In the genomic region with DNA sequence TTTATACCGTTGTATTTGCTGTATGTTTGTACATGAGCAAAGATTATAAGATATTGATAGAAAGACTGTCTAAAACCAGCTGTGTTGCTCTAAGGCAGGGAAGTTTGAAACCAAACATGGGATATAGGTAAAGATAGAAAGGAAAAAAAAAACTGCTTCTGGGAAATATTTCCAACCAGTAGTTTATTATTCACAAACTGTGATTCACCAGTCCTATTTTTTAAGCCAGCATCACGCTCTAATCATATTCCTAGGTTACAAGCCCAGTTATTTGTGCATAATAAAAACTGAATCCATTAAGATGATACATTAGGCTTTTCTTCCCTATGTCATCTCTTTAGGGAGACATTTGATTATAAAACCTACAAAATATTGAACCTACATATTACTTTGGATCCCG, we compare ENCODE assay signal across 25 cellular contexts. TPM values are rescaled to one million over a fixed set of nuclear protein-coding genes. Genes with fewer than 3 reads are reported as not detected.
A peak's percentile ranks its signal among the peaks of the same experiment; 100 is the strongest.
DNase-seq lines count a peak whose midpoint lies in the region; ATAC-seq, FAIRE-seq and TF ChIP-seq lines count a peak whose summit lies in the region.
"Had no signal": no experiment of that assay in that cellular context is flagged by ENCODE, and none has a peak within 500 bp of the region (broad histone marks: within the 10 kb centered on the region; RNA-seq: fewer than 3 reads in every experiment).

No MANE protein-coding gene starts in this region.

- no peaks in the 10 kb centered on the region for H3K27me3 ChIP-seq in CD8-positive, alpha-beta T cell (ENCODE audit: insufficient read depth, low read length)
- H3K27me3 ChIP-seq in keratinocyte (ENCODE audit: control insufficient read depth, extremely low read depth, insufficient read depth, low read length) (no peaks in the 10 kb centered on the region), ascending aorta (no peaks in the 10 kb centered on the region)
- H3K27me3 ChIP-seq: breast epithelium, SJSA1, spleen, tibial artery had no signal

- TF ChIP-seq CTCF in CD8-positive, alpha-beta T cell (IDR thresholded peaks at IDR 0.05), result no peak
- TF ChIP-seq CTCF in keratinocyte (optimal IDR thresholded peaks at IDR 0.05 in 1 of 3, IDR thresholded peaks at IDR 0.05 in 1 of 3, conservative IDR thresholded peaks at IDR 0.05 in 1 of 3; ENCODE audit: extremely low read depth in 1 of 3, insufficient read depth in 2 of 3, low read length in 3 of 3) (no peak), ascending aorta (IDR thresholded peaks at IDR 0.05) (no peak), coronary artery (IDR thresholded peaks at IDR 0.05) (no peak)

- peaks cover 62% of the 10 kb centered on the region for H3K79me2 ChIP-seq in keratinocyte (ENCODE audit: control insufficient read depth, insufficient read depth, low read length)

- CTCF ChIA-PET in CD8-positive, alpha-beta T cell (lab: Charles Lee), result interaction anchor here (1.0 to 18.2 kb wide), 3 partner anchors 8 to 134 kb away, joined by 3 to 455 read pairs (median 6); no protein-coding TSS in a partner anchor

- H3K27ac Mint-ChIP-seq in T-helper 1 cell treated with Interleukin-12 subunit alpha and Interleukin-12 subunit beta and Interleukin-4 antibody, amounts not matched to agents 30 μg/mL and 1 μg/mL, for 36 hours, result no peak overlapping the region
- H3K27ac Mint-ChIP-seq in CD8-positive, alpha-beta T cell, result peak overlapping the region; percentile 18
- H3K27ac Mint-ChIP-seq in activated T-helper 1 cell treated with anti-CD3 and anti-CD28 coated beads, Interleukin-12 subunit alpha, Interleukin-12 subunit beta, Interleukin-2, Interleukin-4 antibody, amounts not matched to agents 30 ng/mL and 10 ng/mL and 1 ng/mL, durations not matched to agents 14 hours and 24 hours and 36 hours, result no peak overlapping the region
- H3K27ac Mint-ChIP-seq: B cell; stimulated activated naive CD8-positive, alpha-beta T cell treated with anti-CD3 and anti-CD28 coated beads, Interleukin-15, amount 100 ng/mL, for 72 hours had no signal

- no peak for FAIRE-seq in keratinocyte (lab: Jason Lieb, UNC)
- FAIRE-seq: RCC 7860 had no signal

- H3K27me3 Mint-ChIP-seq in T-helper 1 cell treated with Interleukin-12 subunit alpha and Interleukin-12 subunit beta and Interleukin-4 antibody, amounts not matched to agents 30 μg/mL and 1 μg/mL, for 36 hours (ENCODE audit: low read depth), result no peaks in the 10 kb centered on the region
- no peaks in the 10 kb centered on the region for H3K27me3 Mint-ChIP-seq in CD8-positive, alpha-beta T cell (ENCODE audit: low read depth)
- no peaks in the 10 kb centered on the region for H3K27me3 Mint-ChIP-seq in activated T-helper 1 cell treated with anti-CD3 and anti-CD28 coated beads, Interleukin-12 subunit alpha, Interleukin-12 subunit beta, Interleukin-2, Interleukin-4 antibody, amounts not matched to agents 30 ng/mL and 10 ng/mL and 1 ng/mL, durations not matched to agents 14 hours and 24 hours and 36 hours (ENCODE audit: insufficient read depth)
- H3K27me3 Mint-ChIP-seq: B cell; stimulated activated naive CD8-positive, alpha-beta T cell treated with anti-CD3 and anti-CD28 coated beads, Interleukin-15, amount 100 ng/mL, for 72 hours had no signal

- H3K9me1 ChIP-seq in keratinocyte (ENCODE audit: control insufficient read depth, extremely low read depth, insufficient read depth, low read length), result no peaks in the 10 kb centered on the region

- no peaks in the 10 kb centered on the region for H4K20me1 ChIP-seq in keratinocyte (ENCODE audit: control insufficient read depth, extremely low read depth, insufficient read depth, low read length)

- peaks cover 63% of the 10 kb centered on the region for H3K4me1 Mint-ChIP-seq in T-helper 1 cell treated with Interleukin-12 subunit alpha and Interleukin-12 subunit beta and Interleukin-4 antibody, amounts not matched to agents 30 μg/mL and 1 μg/mL, for 36 hours (ENCODE audit: low read depth)
- peaks cover 64% of the 10 kb centered on the region for H3K4me1 Mint-ChIP-seq in CD8-positive, alpha-beta T cell (ENCODE audit: low read depth)
- peaks cover 79% of the 10 kb centered on the region for H3K4me1 Mint-ChIP-seq in activated T-helper 1 cell treated with anti-CD3 and anti-CD28 coated beads, Interleukin-12 subunit alpha, Interleukin-12 subunit beta, Interleukin-2, Interleukin-4 antibody, amounts not matched to agents 30 ng/mL and 10 ng/mL and 1 ng/mL, durations not matched to agents 14 hours and 24 hours and 36 hours (ENCODE audit: low read depth)

- H3K27ac ChIP-seq in CD8-positive, alpha-beta T cell (ENCODE audit: low read depth, low read length), result no peak overlapping the region
- H3K27ac ChIP-seq in keratinocyte (ENCODE audit: control insufficient read depth, insufficient read depth, low read length) (peak overlapping the region; percentile 63), ascending aorta (no peak overlapping the region), coronary artery (no peak overlapping the region)
- H3K27ac ChIP-seq: 22Rv1, breast epithelium, SJSA1, spleen, tibial artery had no signal

- POLR2A ChIA-PET in CD8-positive, alpha-beta T cell (lab: Charles Lee), result interaction anchor here (0.9 kb wide), 1 partner anchor 20 kb away, joined by 3 read pairs; no protein-coding TSS in a partner anchor

- DNase-seq in T-helper 1 cell (no peak), keratinocyte (ENCODE audit: low read depth, low spot score) (no peak), GDM1 (lab: John Stamatoyannopoulos, UW) (no peak), ascending aorta (ENCODE audit: low spot score in 2 of 2) (no peak), coronary artery (ENCODE audit: low spot score) (no peak)
- no peak for DNase-seq in CD8-positive, alpha-beta T cell
- no peak for DNase-seq in activated T-helper 1 cell treated with anti-CD3 and anti-CD28 coated beads, Interleukin-12 subunit alpha, Interleukin-12 subunit beta, Interleukin-2, Interleukin-4 antibody, amounts not matched to agents 30 ng/mL and 10 ng/mL and 1 ng/mL, durations not matched to agents 14 hours and 24 hours and 36 hours (ENCODE audit: low spot score)
- DNase-seq: activated CD4-positive, CD25-positive, alpha-beta regulatory T cell; activated effector memory CD4-positive, alpha-beta T cell treated with Interleukin-2 at 50 U/mL for 16 hours; cortex of kidney; glutamatergic neuron; NCI-H1105; NCI-H2029 treated with DMSO at 0.1 percent for 48 hours; NCI-H345; occipital lobe; spleen; stimulated activated CD4-positive, alpha-beta T cell treated with anti-CD3 and anti-CD28 coated beads, Interleukin-4, amount 100 ng/mL, for 1 hour; stimulated activated naive CD8-positive, alpha-beta T cell treated with anti-CD3 and anti-CD28 coated beads, Interleukin-15, amount 100 ng/mL, for 72 hours; tibial artery had no signal

- peak overlapping the region; percentile 99 for H3K4me3 Mint-ChIP-seq in T-helper 1 cell treated with Interleukin-12 subunit alpha and Interleukin-12 subunit beta and Interleukin-4 antibody, amounts not matched to agents 30 μg/mL and 1 μg/mL, for 36 hours
- peak overlapping the region; percentile 26 for H3K4me3 Mint-ChIP-seq in CD8-positive, alpha-beta T cell
- peak overlapping the region; percentile 98 for H3K4me3 Mint-ChIP-seq in activated T-helper 1 cell treated with anti-CD3 and anti-CD28 coated beads, Interleukin-12 subunit alpha, Interleukin-12 subunit beta, Interleukin-2, Interleukin-4 antibody, amounts not matched to agents 30 ng/mL and 10 ng/mL and 1 ng/mL, durations not matched to agents 14 hours and 24 hours and 36 hours
- H3K4me3 Mint-ChIP-seq: B cell; stimulated activated naive CD8-positive, alpha-beta T cell treated with anti-CD3 and anti-CD28 coated beads, Interleukin-15, amount 100 ng/mL, for 72 hours had no signal

- H3K4me3 ChIP-seq in CD8-positive, alpha-beta T cell (ENCODE audit: low read depth, low read length), result no peak overlapping the region
- H3K4me3 ChIP-seq in keratinocyte (ENCODE audit: control insufficient read depth in 2 of 3, extremely low read depth in 1 of 3, insufficient read depth in 2 of 3, low read depth in 1 of 3, low read length in 3 of 3), result no peak overlapping the region
- no peak overlapping the region for H3K4me3 ChIP-seq in ascending aorta
- no peak overlapping the region for H3K4me3 ChIP-seq in coronary artery
- H3K4me3 ChIP-seq: breast epithelium, SJSA1, tibial artery had no signal

- H3K36me3 ChIP-seq in CD8-positive, alpha-beta T cell (ENCODE audit: insufficient read depth, low read length), result no peaks in the 10 kb centered on the region
- peaks cover 3 to 6% of the 10 kb centered on the region in 2 experiments for H3K36me3 ChIP-seq in keratinocyte (ENCODE audit: control insufficient read depth in 2 of 2, extremely low read depth in 1 of 2, insufficient read depth in 2 of 2, low read length in 2 of 2)
- H3K36me3 ChIP-seq in ascending aorta, result no peaks in the 10 kb centered on the region
- H3K36me3 ChIP-seq: breast epithelium, tibial artery had no signal

- intact Hi-C loops in CD8-positive, alpha-beta T cell (cut with DNase I, micrococcal nuclease), result loop anchor here in 1 of 2 experiments (5.0 kb wide), 1 partner anchor 44 kb away; no protein-coding TSS in a partner anchor
- intact Hi-C loops in activated T-helper 1 cell treated with anti-CD3 and anti-CD28 coated beads, Interleukin-12 subunit alpha, Interleukin-12 subunit beta, Interleukin-2, Interleukin-4 antibody, amounts not matched to agents 30 ng/mL and 10 ng/mL and 1 ng/mL, durations not matched to agents 14 hours and 24 hours and 36 hours (cut with micrococcal nuclease), result no loop called here
- intact Hi-C loops in ascending aorta (cut with DNase I), result loop anchor here (5.0 kb wide), 1 partner anchor 44 kb away; no protein-coding TSS in a partner anchor

- no peak overlapping the region for H3K9ac ChIP-seq in keratinocyte (ENCODE audit: control insufficient read depth, extremely low read depth, insufficient read depth, low read length)

- peaks cover 21% of the 10 kb centered on the region for H3K4me1 ChIP-seq in CD8-positive, alpha-beta T cell (ENCODE audit: insufficient read depth, low read length)
- H3K4me1 ChIP-seq in keratinocyte (ENCODE audit: control insufficient read depth, extremely low read depth, insufficient read depth, low read length) (peaks cover 36% of the 10 kb centered on the region), ascending aorta (peaks cover 3 to 14% of the 10 kb centered on the region in 2 donors)

- H3K9me3 Mint-ChIP-seq in T-helper 1 cell treated with Interleukin-12 subunit alpha and Interleukin-12 subunit beta and Interleukin-4 antibody, amounts not matched to agents 30 μg/mL and 1 μg/mL, for 36 hours, result no peaks in the 10 kb centered on the region
- H3K9me3 Mint-ChIP-seq in CD8-positive, alpha-beta T cell, result no peaks in the 10 kb centered on the region
- no peaks in the 10 kb centered on the region for H3K9me3 Mint-ChIP-seq in activated T-helper 1 cell treated with anti-CD3 and anti-CD28 coated beads, Interleukin-12 subunit alpha, Interleukin-12 subunit beta, Interleukin-2, Interleukin-4 antibody, amounts not matched to agents 30 ng/mL and 10 ng/mL and 1 ng/mL, durations not matched to agents 14 hours and 24 hours and 36 hours
- H3K9me3 Mint-ChIP-seq: stimulated activated naive CD8-positive, alpha-beta T cell treated with anti-CD3 and anti-CD28 coated beads, Interleukin-15, amount 100 ng/mL, for 72 hours had no signal

- H3K9me3 ChIP-seq in CD8-positive, alpha-beta T cell (ENCODE audit: low read length), result no peaks in the 10 kb centered on the region
- no peaks in the 10 kb centered on the region for H3K9me3 ChIP-seq in keratinocyte (ENCODE audit: control insufficient read depth, low read depth, low read length)
- no peaks in the 10 kb centered on the region for H3K9me3 ChIP-seq in ascending aorta
- H3K9me3 ChIP-seq: breast epithelium, SJSA1, spleen, tibial artery had no signal

- dilution Hi-C loops in keratinocyte (cut with MboI; ENCODE audit: extremely low pct_ligation_motif_present, low sequenced_read_pairs), result no loop called here

- H3K36me3 Mint-ChIP-seq in T-helper 1 cell treated with Interleukin-12 subunit alpha and Interleukin-12 subunit beta and Interleukin-4 antibody, amounts not matched to agents 30 μg/mL and 1 μg/mL, for 36 hours (ENCODE audit: low read depth), result peaks cover 68% of the 10 kb centered on the region
- H3K36me3 Mint-ChIP-seq in CD8-positive, alpha-beta T cell, result peaks cover 20% of the 10 kb centered on the region
- peaks cover 52% of the 10 kb centered on the region for H3K36me3 Mint-ChIP-seq in activated T-helper 1 cell treated with anti-CD3 and anti-CD28 coated beads, Interleukin-12 subunit alpha, Interleukin-12 subunit beta, Interleukin-2, Interleukin-4 antibody, amounts not matched to agents 30 ng/mL and 10 ng/mL and 1 ng/mL, durations not matched to agents 14 hours and 24 hours and 36 hours (ENCODE audit: low read depth)

- H3K4me2 ChIP-seq in keratinocyte (ENCODE audit: control insufficient read depth, extremely low read depth, insufficient read depth, low read depth, low read length), result peak overlapping the region; percentile 75

- ATAC-seq in CD8-positive, alpha-beta T cell, result no peak
- ATAC-seq: stimulated activated naive CD8-positive, alpha-beta T cell treated with anti-CD3 and anti-CD28 coated beads, Interleukin-15, amount 100 ng/mL, for 72 hours had no signal

- H2AFZ ChIP-seq in keratinocyte (ENCODE audit: control insufficient read depth, low read length), result no peak overlapping the region

RNA-seq across cellular contexts. Expression of gene ERN1, which starts 4.0 kb away (rescaled TPM):
- total RNA-seq in CD8-positive, alpha-beta T cell, result 10 to 100 TPM; 57.1 to 64.0 TPM
- 90.0 and 91.6 TPM in 2 replicates for total RNA-seq in activated T-helper 1 cell treated with anti-CD3 and anti-CD28 coated beads, Interleukin-12 subunit alpha, Interleukin-12 subunit beta, Interleukin-2, Interleukin-4 antibody, amounts not matched to agents 30 ng/mL and 10 ng/mL and 1 ng/mL, durations not matched to agents 14 hours and 24 hours and 36 hours
- 5.4 to 7.1 TPM (median 7.1 TPM) in 3 replicates for polyA plus RNA-seq in keratinocyte
- polyA plus RNA-seq in keratinocyte (2011; ENCODE audit: low read depth), result 3.6 TPM
- polyA plus RNA-seq in keratinocyte (2011; cell fraction: cytosol; rRNA removed), result 3.5 and 5.0 TPM in 2 replicates
- polyA plus RNA-seq in keratinocyte (2011; cell fraction: nucleus; rRNA removed), result 23.0 and 26.6 TPM in 2 replicates
- polyA plus RNA-seq in keratinocyte (2012; ENCODE audit: low replicate concordance), result 4.8 and 10.7 TPM in 2 replicates
- 14.4 to 28.3 TPM (median 18.1 TPM) in 3 replicates for polyA minus RNA-seq in keratinocyte
- polyA minus RNA-seq in keratinocyte (2011; cell fraction: cytosol; rRNA and poly(A)+ RNA removed), result 7.1 TPM
- 17.1 and 29.8 TPM in 2 replicates for polyA minus RNA-seq in keratinocyte (2011; cell fraction: nucleus; rRNA and poly(A)+ RNA removed)
- total RNA-seq in ascending aorta, result 26.5 TPM

Comparison
In these comparisons a context has a peak if more than half of its experiments do, and no peak if none do; other contexts are left out.
1. H3K4me3 Mint-ChIP-seq: peak in every context shown above with its lines; median percentile 99 in T-helper 1 cell treated with Interleukin-12 subunit alpha and Interleukin-12 subunit beta and Interleukin-4 antibody, amounts not matched to agents 30 μg/mL and 1 μg/mL, for 36 hours; 98 in activated T-helper 1 cell treated with anti-CD3 and anti-CD28 coated beads, Interleukin-12 subunit alpha, Interleukin-12 subunit beta, Interleukin-2, Interleukin-4 antibody, amounts not matched to agents 30 ng/mL and 10 ng/mL and 1 ng/mL, durations not matched to agents 14 hours and 24 hours and 36 hours; 26 in CD8-positive, alpha-beta T cell.